ENCODE assay signal across 19 cellular contexts in the genomic region with DNA sequence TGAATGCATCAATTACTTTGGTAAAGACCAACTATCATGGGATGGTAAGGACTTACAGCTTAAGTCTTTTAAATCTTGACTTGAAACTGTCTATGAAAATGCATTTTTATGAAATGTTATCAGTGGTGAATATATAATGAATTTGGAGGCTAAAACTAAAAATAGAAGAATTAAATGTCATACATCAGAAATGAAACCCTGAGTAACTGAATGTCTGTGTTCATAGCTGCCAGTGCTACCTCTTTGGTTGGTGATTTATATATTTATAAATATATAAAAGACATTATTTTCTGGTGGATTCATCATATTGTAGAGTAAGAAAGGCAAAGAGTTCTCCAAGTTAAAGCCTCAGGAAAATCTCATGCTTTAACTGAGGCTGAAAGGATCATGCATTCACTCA. TPM values are rescaled to one million over a fixed set of nuclear protein-coding genes. Genes with fewer than 3 reads are reported as not detected.
"Had no signal": no experiment of that assay in that cellular context is flagged by ENCODE, and none has a peak within 500 bp of the region (broad histone marks: within the 10 kb centered on the region; RNA-seq: fewer than 3 reads in every experiment).

No MANE protein-coding gene starts in this region.

- H3K4me1 ChIP-seq: right lobe of liver had no signal

- H3K4me3 Mint-ChIP-seq: nephron had no signal

- FAIRE-seq: islet of Langerhans had no signal

- H3K4me1 Mint-ChIP-seq: nephron had no signal

- H3K27me3 ChIP-seq: heart right ventricle, right lobe of liver had no signal

- DNase-seq: activated CD4-positive, CD25-positive, alpha-beta regulatory T cell treated with anti-CD3 and anti-CD28 coated beads, Interleukin-2, amount 50 U/mL, for 72 hours; activated effector memory CD4-positive, alpha-beta T cell treated with Interleukin-2 at 50 U/mL for 16 hours; central memory CD4-positive, alpha-beta T cell; effector CD8-positive, alpha-beta T cell; foreskin melanocyte; heart right ventricle; psoas muscle; right lobe of liver; stimulated activated naive CD4-positive, alpha-beta T cell treated with Interleukin-2 at 50 U/mL for 16 hours had no signal

- H3K27ac ChIP-seq: coronary artery, heart right ventricle, psoas muscle, right lobe of liver had no signal

- H3K4me3 ChIP-seq: coronary artery, heart right ventricle, psoas muscle, right lobe of liver, thoracic aorta had no signal

- H3K36me3 ChIP-seq: heart right ventricle, right lobe of liver, thoracic aorta had no signal

- H3K27ac Mint-ChIP-seq: nephron had no signal

- H3K9me3 ChIP-seq: heart right ventricle, psoas muscle, right lobe of liver, thoracic aorta had no signal

- ATAC-seq: heart right ventricle, right lobe of liver had no signal

RNA-seq across cellular contexts. Expression of a gene that starts 17.7 kb away (rescaled TPM):
- total RNA-seq: heart right ventricle; lung microvascular endothelial cell; mononuclear cell; omental fat pad; psoas muscle; right lobe of liver; T-helper 2 cell treated with Interferon-gamma antibody and Interleukin-4, amounts not matched to agents 100 ng/mL and 5 ng/mL, for 36 hours; thoracic aorta; ureter had no signal
- polyA plus RNA-seq: adipose tissue had no signal
